Comparison of ENCODE assay signal across 1 cellular context in the genomic region with DNA sequence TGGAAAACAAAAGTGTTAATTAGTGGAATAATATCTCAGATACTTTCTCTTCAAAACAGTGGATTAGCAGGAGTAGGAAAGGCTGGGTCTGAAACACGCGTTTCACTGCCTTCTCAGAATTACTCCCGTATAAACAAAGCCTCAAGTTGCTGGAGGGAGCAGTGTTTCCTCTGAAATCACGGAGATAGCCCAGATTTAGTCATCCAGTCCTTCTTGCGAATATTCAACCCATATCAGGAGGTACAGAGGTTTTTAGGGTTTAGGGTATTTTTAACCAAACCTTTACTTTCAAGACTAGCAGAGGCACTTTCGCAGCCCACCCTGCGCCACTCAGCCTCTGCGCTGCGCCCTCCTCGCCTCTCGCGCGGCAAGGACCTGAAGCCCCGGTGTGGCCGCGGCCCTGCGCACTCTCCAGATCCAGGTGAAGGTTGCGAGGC.
TF ChIP-seq lines count a peak whose summit lies in the region.

No MANE protein-coding gene starts in this region.

TF ChIP-seq in H1, 55 proteins besides CTCF, POLR2A, EP300 and RAD21:
- TF ChIP-seq ASH2L (IDR thresholded peaks at IDR 0.05; ENCODE audit: low read length) (peak; percentile 92), SIN3A (conservative IDR thresholded peaks at IDR 0.05 in 1 of 2, IDR thresholded peaks at IDR 0.05 in 1 of 2; ENCODE audit: low read depth in 1 of 2, low read length in 2 of 2) (0 out of 4 replicates have a peak, but pooled peaks of 1 of the 2 experiments have one; percentile 62), SIX5 (IDR thresholded peaks at IDR 0.05; ENCODE audit: low read depth, low read length) (no peak), POU5F1 (IDR thresholded peaks at IDR 0.05; ENCODE audit: low read depth, low read length) (no peak), KDM5A (IDR thresholded peaks at IDR 0.05; ENCODE audit: low read length) (no peak), SUZ12 (IDR thresholded peaks at IDR 0.05; ENCODE audit: low read length) (peak; percentile 47; the same call in 1 of the 2 replicates)
- TF ChIP-seq, protein P1, sequence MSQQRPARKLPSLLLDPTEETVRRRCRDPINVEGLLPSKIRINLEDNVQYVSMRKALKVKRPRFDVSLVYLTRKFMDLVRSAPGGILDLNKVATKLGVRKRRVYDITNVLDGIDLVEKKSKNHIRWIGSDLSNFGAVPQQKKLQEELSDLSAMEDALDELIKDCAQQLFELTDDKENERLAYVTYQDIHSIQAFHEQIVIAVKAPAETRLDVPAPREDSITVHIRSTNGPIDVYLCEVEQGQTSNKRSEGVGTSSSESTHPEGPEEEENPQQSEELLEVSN (IDR thresholded peaks at IDR 0.05) = peak; percentile 64; the same call in 1 of the 2 replicates
